ENCODE assay signal across 8 cellular contexts in genomic region chr11:118908931-118909618, GRCh38. TPM values are rescaled to one million over a fixed set of nuclear protein-coding genes. Genes with fewer than 3 reads are reported as not detected.
A peak's percentile ranks its signal among the peaks of the same experiment; 100 is the strongest.
DNase-seq lines count a peak whose midpoint lies in the region; ATAC-seq and TF ChIP-seq lines count a peak whose summit lies in the region.

No MANE protein-coding gene starts in this region.

- peaks cover 59% of the 10 kb centered on the region for H3K4me1 Mint-ChIP-seq in activated naive CD8-positive, alpha-beta T cell (ENCODE audit: low read depth)
- H3K4me1 Mint-ChIP-seq in glutamatergic neuron (ENCODE audit: low read depth, unreplicated experiment) = peaks cover 23% of the 10 kb centered on the region

- DNase-seq in AG10803 (ENCODE audit: low read depth) (peak; percentile 96), HT1080 (ENCODE audit: low read depth) (peak; percentile 85), glutamatergic neuron (peak; percentile 86), occipital lobe (lab: John Stamatoyannopoulos, UW) (peak; percentile 29)

- peak overlapping the region; percentile 65 for H3K4me3 ChIP-seq in AG10803 (ENCODE audit: low read length)

- H3K36me3 Mint-ChIP-seq in activated naive CD8-positive, alpha-beta T cell = no peaks in the 10 kb centered on the region
- H3K36me3 Mint-ChIP-seq in glutamatergic neuron (ENCODE audit: unreplicated experiment) = no peaks in the 10 kb centered on the region

- H3K27ac Mint-ChIP-seq in activated naive CD8-positive, alpha-beta T cell = peak overlapping the region; percentile 84
- peak overlapping the region; percentile 62 for H3K27ac Mint-ChIP-seq in glutamatergic neuron (ENCODE audit: unreplicated experiment)

- ATAC-seq in GM18867 (IDR thresholded peaks at IDR 0.05; ENCODE audit: unreplicated experiment) (no peak), HG03442 (IDR thresholded peaks at IDR 0.05; ENCODE audit: unreplicated experiment) (no peak), HG03108 (IDR thresholded peaks at IDR 0.05; ENCODE audit: unreplicated experiment) (no peak)

- TF ChIP-seq CTCF in AG10803 (conservative IDR thresholded peaks at IDR 0.05; ENCODE audit: low read length) (no peak), glutamatergic neuron (IDR thresholded peaks at IDR 0.05; ENCODE audit: partially characterized antibody, unreplicated experiment) (no peak)

- no peaks in the 10 kb centered on the region for H3K9me3 Mint-ChIP-seq in activated naive CD8-positive, alpha-beta T cell (ENCODE audit: low read depth)
- peaks cover 8% of the 10 kb centered on the region for H3K9me3 Mint-ChIP-seq in glutamatergic neuron (ENCODE audit: unreplicated experiment)

- H3K4me3 Mint-ChIP-seq in activated naive CD8-positive, alpha-beta T cell = peak overlapping the region; percentile 57
- H3K4me3 Mint-ChIP-seq in glutamatergic neuron (ENCODE audit: unreplicated experiment) = peak overlapping the region; percentile 75

- H3K27me3 Mint-ChIP-seq in activated naive CD8-positive, alpha-beta T cell = no peaks in the 10 kb centered on the region
- peaks cover 9% of the 10 kb centered on the region for H3K27me3 Mint-ChIP-seq in glutamatergic neuron (ENCODE audit: unreplicated experiment)

RNA-seq across cellular contexts. Expression of gene BCL9L, which starts 16.7 kb away (rescaled TPM):
- 22.5 and 24.8 TPM in 2 replicates for total RNA-seq in HT1080 (2014; rRNA removed; shearing (Covaris generic))
- 34.0 and 41.3 TPM in 2 replicates for polyA plus RNA-seq in HT1080 (2015; cell fraction: cytosol; rRNA removed)
- polyA plus RNA-seq in HT1080 (2015; cell fraction: nucleus; rRNA removed) = 53.0 and 60.5 TPM in 2 replicates
- 13.0 TPM for total RNA-seq in glutamatergic neuron (ENCODE audit: unreplicated experiment)
- 11.5 TPM for total RNA-seq in occipital lobe

RNA-seq across cellular contexts. Expression of gene CXCR5, which starts 25.4 kb away (rescaled TPM):
- total RNA-seq in HT1080 (2014; rRNA removed; shearing (Covaris generic)) = not detected in 2 replicates
- not detected in 2 replicates for polyA plus RNA-seq in HT1080 (2015; cell fraction: cytosol; rRNA removed)
- not detected in 2 replicates for polyA plus RNA-seq in HT1080 (2015; cell fraction: nucleus; rRNA removed)
- total RNA-seq in glutamatergic neuron (ENCODE audit: unreplicated experiment) (not detected), occipital lobe (not detected)

RNA-seq across cellular contexts. Expression of gene UPK2, which starts 47.0 kb away (rescaled TPM):
- not detected in 2 replicates for total RNA-seq in HT1080 (2014; rRNA removed; shearing (Covaris generic))
- not detected in 2 replicates for polyA plus RNA-seq in HT1080 (2015; cell fraction: cytosol; rRNA removed)
- not detected in 2 replicates for polyA plus RNA-seq in HT1080 (2015; cell fraction: nucleus; rRNA removed)
- total RNA-seq in glutamatergic neuron (ENCODE audit: unreplicated experiment) (not detected), occipital lobe (not detected)

Comparison
In these comparisons a context has a peak if more than half of its experiments do, and no peak if none do; other contexts are left out.
1. DNase-seq: peak in every context shown above with its lines; median percentile 96 in AG10803; 86 in glutamatergic neuron; 85 in HT1080; 29 in occipital lobe.